ENCODE assay signal across 8 cellular contexts in genomic region chr19:4970558-4971423, GRCh38. TPM values are rescaled to one million over a fixed set of nuclear protein-coding genes. Genes with fewer than 3 reads are reported as not detected.
A peak's percentile ranks its signal among the peaks of the same experiment; 100 is the strongest.
DNase-seq lines count a peak whose midpoint lies in the region; ATAC-seq and TF ChIP-seq lines count a peak whose summit lies in the region.

No MANE protein-coding gene starts in this region.

- no peaks in the 10 kb centered on the region for H3K9me2 ChIP-seq in GM23248 (ENCODE audit: insufficient read depth)

- H3K27ac Mint-ChIP-seq in activated T-helper 17 cell treated with anti-CD3 and anti-CD28 coated beads, Interleukin-2, amount 50 U/mL, for 72 hours = peak overlapping the region; percentile 94

- peaks cover 37% of the 10 kb centered on the region for H3F3A ChIP-seq in GM23248 (ENCODE audit: insufficient read depth)

- H3K9me3 Mint-ChIP-seq in activated T-helper 17 cell treated with anti-CD3 and anti-CD28 coated beads, Interleukin-2, amount 50 U/mL, for 72 hours = no peaks in the 10 kb centered on the region

- no peak for ATAC-seq in activated T-helper 17 cell treated with anti-CD3 and anti-CD28 coated beads, Interleukin-2, amount 50 U/mL, for 72 hours (replicated peaks)
- ATAC-seq in HG03108 (IDR thresholded peaks at IDR 0.05; ENCODE audit: unreplicated experiment) (no peak), HG03159 (IDR thresholded peaks at IDR 0.05; ENCODE audit: unreplicated experiment) (no peak)

- peak overlapping the region; percentile 90 for H3K9ac ChIP-seq in GM23248

- H3K4me2 ChIP-seq in GM23248 (ENCODE audit: unreplicated experiment) = peak overlapping the region; percentile 99

- peak; percentile 56 for DNase-seq in GM23248
- peak; percentile 84 for DNase-seq in spleen
- no peak for DNase-seq in NCI-H1694 (lab: John Stamatoyannopoulos, UW)

- peak overlapping the region; percentile 82 for H3K27ac ChIP-seq in 22Rv1
- peak overlapping the region; percentile 50 for H3K27ac ChIP-seq in GM23248
- peak overlapping the region; percentile 20 to 90 (median 84) for H3K27ac ChIP-seq in spleen

- H3K36me3 Mint-ChIP-seq in activated T-helper 17 cell treated with anti-CD3 and anti-CD28 coated beads, Interleukin-2, amount 50 U/mL, for 72 hours (ENCODE audit: low read depth) = peaks cover 35% of the 10 kb centered on the region

- no peak overlapping the region for H2AFZ ChIP-seq in GM23248

- no peak for TF ChIP-seq CTCF in 22Rv1 (IDR thresholded peaks at IDR 0.05)
- TF ChIP-seq CTCF in spleen (IDR thresholded peaks at IDR 0.05 in 8 of 11, conservative IDR thresholded peaks at IDR 0.05 in 3 of 11) = no peak

- H3K4me3 ChIP-seq in GM23248 = peak overlapping the region; percentile 97
- peak overlapping the region; percentile 45 for H3K4me3 ChIP-seq in iPS-11a (ENCODE audit: low read depth, low read length)
- H3K4me3 ChIP-seq in spleen = peak overlapping the region; percentile 4 to 75 (median 56)

- peak overlapping the region; percentile 97 for H3K4me3 Mint-ChIP-seq in activated T-helper 17 cell treated with anti-CD3 and anti-CD28 coated beads, Interleukin-2, amount 50 U/mL, for 72 hours

- no peaks in the 10 kb centered on the region for H3K27me3 ChIP-seq in GM23248 (replicated peaks; ENCODE audit: insufficient read depth)
- no peaks in the 10 kb centered on the region for H3K27me3 ChIP-seq in spleen (replicated peaks in 1 of 7)

- intact Hi-C loops in spleen (cut with DNase I; ENCODE audit: low total_unique reads) = no loop called here

- H3K27me3 Mint-ChIP-seq in activated T-helper 17 cell treated with anti-CD3 and anti-CD28 coated beads, Interleukin-2, amount 50 U/mL, for 72 hours = no peaks in the 10 kb centered on the region

- H3K36me3 ChIP-seq in GM23248 (ENCODE audit: low read depth) = no peaks in the 10 kb centered on the region
- H3K36me3 ChIP-seq in spleen = no peaks in the 10 kb centered on the region

- H4K20me1 ChIP-seq in GM23248 (ENCODE audit: insufficient read depth) = no peaks in the 10 kb centered on the region

- H3K79me2 ChIP-seq in GM23248 (ENCODE audit: insufficient read depth) = peaks cover 65% of the 10 kb centered on the region

- TF ChIP-seq POLR2A in spleen (IDR thresholded peaks at IDR 0.05) = no peak

- peaks cover 24% of the 10 kb centered on the region for H3K4me1 ChIP-seq in GM23248 (ENCODE audit: insufficient read depth)
- H3K4me1 ChIP-seq in spleen = peaks cover 28 to 73% (median 66%) of the 10 kb centered on the region in 6 donors

- WGBS in GM23248 (ENCODE audit: low coverage in 1 of 2, low lambda C conversion rate in 2 of 2, missing lambda C conversion rate in 2 of 2), 2 experiments = 13 to 17% methylated on average over 31 of the region's 31 CpGs
- WGBS in spleen, 5 donors = 21 to 41% (median 36%) methylated on average over 30 to 31 of the region's 31 CpGs

- in situ Hi-C loops in GM23248 (cut with MboI) = no loop called here

- H3K9me3 ChIP-seq in GM23248 (ENCODE audit: low read depth) (no peaks in the 10 kb centered on the region), spleen (no peaks in the 10 kb centered on the region)

- peaks cover 34% of the 10 kb centered on the region for H3K4me1 Mint-ChIP-seq in activated T-helper 17 cell treated with anti-CD3 and anti-CD28 coated beads, Interleukin-2, amount 50 U/mL, for 72 hours

RNA-seq across cellular contexts. Expression of gene KDM4B, which starts 1.9 kb away (rescaled TPM):
- total RNA-seq in GM23248 (2014; rRNA removed; shearing (Covaris generic)) = 20.5 and 28.7 TPM in 2 replicates
- polyA plus RNA-seq in GM23248 (2016; fragmentation: Nextera tagmentation; extraction: Ambion mirVana) (13.3 and 14.8 TPM in 2 replicates), spleen (10 to 100 TPM; 18.3 to 31.8 (median 22.7) TPM)
- total RNA-seq in activated T-helper 17 cell treated with anti-CD3 and anti-CD28 coated beads, Interleukin-2, amount 50 U/mL, for 72 hours = 10 to 100 TPM; 33.8 to 83.5 TPM
- 10 to 100 TPM; 37.9 to 80.5 (median 56.6) TPM for total RNA-seq in spleen

Comparison
In these comparisons a context has a peak if more than half of its experiments do, and no peak if none do; other contexts are left out.
1. H3K4me3 ChIP-seq: peak in every context shown above with its lines; median percentile 97 in GM23248; 56 in spleen; 45 in iPS-11a.